In genomic region chr9:33446507-33447403, GRCh38 we compare ENCODE assay signal across 8 cellular contexts. TPM values are rescaled to one million over a fixed set of nuclear protein-coding genes. Genes with fewer than 3 reads are reported as not detected.
A peak's percentile ranks its signal among the peaks of the same experiment; 100 is the strongest.
DNase-seq lines count a peak whose midpoint lies in the region; ATAC-seq, FAIRE-seq and TF ChIP-seq lines count a peak whose summit lies in the region.

No MANE protein-coding gene starts in this region.

- H3K79me1 ChIP-seq in H1 (ENCODE audit: low read depth, low read length): no peaks in the 10 kb centered on the region

- TF ChIP-seq EP300 in H1 (IDR thresholded peaks at IDR 0.05; ENCODE audit: borderline replicate concordance in 1 of 2, low read depth in 2 of 2, low read length in 2 of 2): no peak

- peaks cover 51% of the 10 kb centered on the region for H3K4me1 Mint-ChIP-seq in activated CD4-positive, alpha-beta T cell treated with anti-CD3 and anti-CD28 coated beads, Interleukin-2, amount 10 ng/mL, durations not matched to agents 24 days and 14 days
- H3K4me1 Mint-ChIP-seq in stimulated activated naive CD8-positive, alpha-beta T cell treated with anti-CD3 and anti-CD28 coated beads, Interleukin-15, amount 100 ng/mL, for 72 hours: peaks cover 55% of the 10 kb centered on the region

- H3K4me3 ChIP-seq in H7 (ENCODE audit: insufficient read depth, low read depth, low read length) (peak overlapping the region; percentile 57), H1 (ENCODE audit: extremely low read depth in 1 of 4, insufficient read depth in 2 of 4, low read depth in 3 of 4, low read length in 4 of 4) (peak overlapping the region; percentile 46 to 67 (median 57))

- peaks cover 10% of the 10 kb centered on the region; the same call in 1 of the 2 replicates for H3K23me2 ChIP-seq in H1 (ENCODE audit: low read depth, low read length)

- CTCF ChIA-PET in H1 (lab: Charles Lee; ENCODE audit: partially characterized antibody): interaction anchor here (1.0 to 21.6 kb wide), 11 partner anchors 9 to 142 kb away, joined by 3 to 358 read pairs (median 6); partner anchors contain the start of genes AQP7 and NOL6

- H2BK15ac ChIP-seq in H1 (ENCODE audit: low read length): peak overlapping the region; percentile 81; the same call in 1 of the 2 replicates

- no peak overlapping the region for H4K5ac ChIP-seq in H1 (ENCODE audit: insufficient read length, low read depth, low read length)

- no peak for TF ChIP-seq RAD21 in H1 (IDR thresholded peaks at IDR 0.05 in 1 of 2, conservative IDR thresholded peaks at IDR 0.05 in 1 of 2; ENCODE audit: low read depth in 2 of 2, low read length in 2 of 2)

- H2AK5ac ChIP-seq in H1 (ENCODE audit: low read depth, low read length): peak overlapping the region; percentile 65

- H3K18ac ChIP-seq in H1 (ENCODE audit: extremely low read depth, low read length): peak overlapping the region; percentile 48; the same call in 1 of the 2 replicates

- no peak for FAIRE-seq in H1 (lab: Jason Lieb, UNC)

- peaks cover 17% of the 10 kb centered on the region for H3K36me3 Mint-ChIP-seq in activated CD4-positive, alpha-beta T cell treated with anti-CD3 and anti-CD28 coated beads, Interleukin-2, amount 10 ng/mL, durations not matched to agents 24 days and 14 days (ENCODE audit: low read depth)

- H3K27ac ChIP-seq in H1 (ENCODE audit: low read depth, low read length): no peak overlapping the region

- H3K79me2 ChIP-seq in H1 (ENCODE audit: control insufficient read depth in 1 of 2, insufficient read depth in 2 of 2, low read length in 2 of 2): no peaks in the 10 kb centered on the region

- no peak overlapping the region for H3K23ac ChIP-seq in H1 (ENCODE audit: insufficient read length)

- H3K4me3 Mint-ChIP-seq in activated CD4-positive, alpha-beta T cell treated with anti-CD3 and anti-CD28 coated beads, Interleukin-2, amount 10 ng/mL, durations not matched to agents 24 days and 14 days: peak overlapping the region; percentile 86
- peak overlapping the region; percentile 90 to 95 for H3K4me3 Mint-ChIP-seq in stimulated activated naive CD8-positive, alpha-beta T cell treated with anti-CD3 and anti-CD28 coated beads, Interleukin-15, amount 100 ng/mL, for 72 hours

- TF ChIP-seq POLR2A in H1 (IDR thresholded peaks at IDR 0.05; ENCODE audit: control extremely low read depth in 1 of 2, low read depth in 2 of 2, low read length in 2 of 2): no peak

- no peaks in the 10 kb centered on the region for H3K27me3 Mint-ChIP-seq in activated CD4-positive, alpha-beta T cell treated with anti-CD3 and anti-CD28 coated beads, Interleukin-2, amount 10 ng/mL, durations not matched to agents 24 days and 14 days
- H3K27me3 Mint-ChIP-seq in stimulated activated naive CD8-positive, alpha-beta T cell treated with anti-CD3 and anti-CD28 coated beads, Interleukin-15, amount 100 ng/mL, for 72 hours: no peaks in the 10 kb centered on the region

- H2BK20ac ChIP-seq in H1 (ENCODE audit: low read length): no peak overlapping the region

- H2BK12ac ChIP-seq in H1 (ENCODE audit: low read depth, low read length): peak overlapping the region; percentile 68; the same call in 1 of the 2 replicates

- TF ChIP-seq CTCF in GM10266 (IDR thresholded peaks at IDR 0.05; ENCODE audit: control insufficient read depth, insufficient read depth, low read depth, missing control alignments): no peak
- TF ChIP-seq CTCF in H1 (IDR thresholded peaks at IDR 0.05; ENCODE audit: control extremely low read depth in 1 of 3, insufficient read depth in 1 of 3, low read depth in 1 of 3, low read length in 3 of 3): no peak

- no peaks in the 10 kb centered on the region for H3K9me3 ChIP-seq in H1 (ENCODE audit: insufficient read depth in 2 of 2, low read depth in 1 of 2, low read length in 1 of 2)

- no peak overlapping the region for H3K56ac ChIP-seq in H1 (replicated peaks; ENCODE audit: insufficient read length, low read depth, low read length)

- peak overlapping the region; percentile 91 for H3K27ac Mint-ChIP-seq in activated CD4-positive, alpha-beta T cell treated with anti-CD3 and anti-CD28 coated beads, Interleukin-2, amount 10 ng/mL, durations not matched to agents 24 days and 14 days
- H3K27ac Mint-ChIP-seq in stimulated activated naive CD8-positive, alpha-beta T cell treated with anti-CD3 and anti-CD28 coated beads, Interleukin-15, amount 100 ng/mL, for 72 hours: peak overlapping the region; percentile 93 to 97

- H3K4me2 ChIP-seq in H1 (ENCODE audit: insufficient read depth in 1 of 2, low read depth in 2 of 2, low read length in 2 of 2): peak overlapping the region; percentile 62 to 83

- H4K8ac ChIP-seq in H1 (ENCODE audit: extremely low read depth, insufficient read depth, low read length): no peak overlapping the region; the same call in 1 of the 2 replicates

- no peak overlapping the region for H3K4ac ChIP-seq in H1 (replicated peaks; ENCODE audit: insufficient read length, low read depth, low read length)

- H3K9ac ChIP-seq in H1 (replicated peaks in 1 of 4; ENCODE audit: extremely low read depth in 1 of 4, low read depth in 3 of 4, low read length in 3 of 4): no peak overlapping the region

- H3K14ac ChIP-seq in H1 (ENCODE audit: insufficient read length): no peak overlapping the region

- H4K20me1 ChIP-seq in H1 (replicated peaks in 1 of 2; ENCODE audit: control insufficient read depth in 1 of 2, insufficient read depth in 2 of 2, low read length in 2 of 2): no peaks in the 10 kb centered on the region

- H2BK120ac ChIP-seq in H1 (replicated peaks; ENCODE audit: low read depth, low read length): no peak overlapping the region

- ATAC-seq in stimulated activated naive CD8-positive, alpha-beta T cell treated with anti-CD3 and anti-CD28 coated beads, Interleukin-15, amount 100 ng/mL, for 72 hours: peak; percentile 91

- H2AFZ ChIP-seq in H1 (ENCODE audit: low read length): peak overlapping the region; percentile 43; the same call in 1 of the 2 replicates

- H4K91ac ChIP-seq in H1 (replicated peaks; ENCODE audit: insufficient read length, low read length): no peak overlapping the region

- H3K4me1 ChIP-seq in H1 (replicated peaks in 1 of 4; ENCODE audit: control insufficient read depth in 3 of 4, insufficient read depth in 4 of 4, low read length in 3 of 4): peaks cover 0 to 33% (median 16%) of the 10 kb centered on the region in 4 experiments; a peak in 5 of 7 replicates

- H2BK5ac ChIP-seq in H1 (ENCODE audit: low read depth, low read length): no peak overlapping the region; the same call in 1 of the 2 replicates

- 41% methylated on average over 21 of the region's 21 CpGs; no CpG with 5 or more reads in 1 of the 2 experiments for WGBS in H1 (ENCODE audit: extremely low coverage in 1 of 2, insufficient coverage in 1 of 2, insufficient read length in 1 of 2, insufficient replicate concordance in 2 of 2, low coverage in 1 of 2, low lambda C conversion rate in 2 of 2, missing lambda C conversion rate in 1 of 2), 2 experiments

- H3K9me3 Mint-ChIP-seq in activated CD4-positive, alpha-beta T cell treated with anti-CD3 and anti-CD28 coated beads, Interleukin-2, amount 10 ng/mL, durations not matched to agents 24 days and 14 days: no peaks in the 10 kb centered on the region
- no peaks in the 10 kb centered on the region for H3K9me3 Mint-ChIP-seq in stimulated activated naive CD8-positive, alpha-beta T cell treated with anti-CD3 and anti-CD28 coated beads, Interleukin-15, amount 100 ng/mL, for 72 hours

- intact Hi-C loops in activated CD4-positive, alpha-beta T cell treated with anti-CD3 and anti-CD28 coated beads, Interleukin-2, amount 10 ng/mL, durations not matched to agents 24 days and 14 days (cut with micrococcal nuclease): loop anchor here (1.0 to 5.0 kb wide), 8 partner anchors 26 to 602 kb away; partner anchors contain the start of genes AQP7, B4GALT1, BAG1 and NFX1

- H3K36me3 ChIP-seq in H7 (replicated peaks; ENCODE audit: control insufficient read depth, insufficient read depth, low read length): no peaks in the 10 kb centered on the region
- H3K36me3 ChIP-seq in H1 (ENCODE audit: control insufficient read depth in 2 of 4, insufficient read depth in 4 of 4, low read length in 3 of 4): no peaks in the 10 kb centered on the region

- POLR2A ChIA-PET in H1 (lab: Charles Lee; ENCODE audit: partially characterized antibody): interaction anchor here (1.2 to 1.9 kb wide), 5 partner anchors 12 to 73 kb away, joined by 3 to 6 read pairs (median 5); no protein-coding TSS in a partner anchor

- H3K27me3 ChIP-seq in H7 (ENCODE audit: control insufficient read depth, insufficient read depth, low read length) (peaks cover 17% of the 10 kb centered on the region), H1 (replicated peaks in 1 of 4; ENCODE audit: control insufficient read depth in 3 of 4, extremely low read depth in 1 of 4, insufficient read depth in 3 of 4, low read length in 3 of 4) (peaks cover 0 to 23% (median 12%) of the 10 kb centered on the region in 4 experiments; a peak in 5 of 7 replicates)

- DNase-seq in GM10266 (ENCODE audit: extremely low spot score) (peak; percentile 70), H7 (no peak), LoVo (ENCODE audit: low spot score) (peak; percentile 44), H1 (ENCODE audit: low read depth in 1 of 2, low spot score in 2 of 2) (no peak), myocyte (ENCODE audit: low read depth) (peak; percentile 97), NCI-H774 (lab: John Stamatoyannopoulos, UW) (no peak)
- peak; percentile 86 for DNase-seq in activated CD4-positive, alpha-beta T cell treated with anti-CD3 and anti-CD28 coated beads, Interleukin-2, amount 10 ng/mL, durations not matched to agents 24 days and 14 days
- DNase-seq in stimulated activated naive CD8-positive, alpha-beta T cell treated with anti-CD3 and anti-CD28 coated beads, Interleukin-15, amount 100 ng/mL, for 72 hours: peak; percentile 66 to 84

RNA-seq across cellular contexts. Expression of gene AQP3, which starts 0.6 kb away (rescaled TPM):
- total RNA-seq in H7 (2014; rRNA removed; shearing (Covaris generic)): 0.18 and 2.6 TPM in 2 replicates
- 3.2 and 4.1 TPM in 2 replicates for total RNA-seq in activated CD4-positive, alpha-beta T cell treated with anti-CD3 and anti-CD28 coated beads, Interleukin-2, amount 10 ng/mL, durations not matched to agents 24 days and 14 days
- 2.6 and 3.0 TPM in 2 replicates for total RNA-seq in H1 (2021; fragmentation: NEBNext Ultra II Directional; extraction: Animal tissue kit (Norgen Biotek cat#: 25700))
- 6.4 and 7.6 TPM in 2 replicates for polyA plus RNA-seq in H1 (2011; rRNA removed)
- 4.0 TPM for polyA plus RNA-seq in H1 (2011; cell fraction: cytosol; rRNA removed)
- polyA plus RNA-seq in H1 (2011; cell fraction: nucleus; rRNA removed): 7.0 TPM
- 1.9 to 3.7 TPM (median 3.0 TPM) in 4 replicates for polyA plus RNA-seq in H1 (2012, experiment 1 of 2)
- polyA plus RNA-seq in H1 (2012, experiment 2 of 2): 2.9 TPM
- polyA plus RNA-seq in H1 (2013, experiment 1 of 2): 4.4 TPM
- polyA plus RNA-seq in H1 (2013, experiment 2 of 2): 4.8 TPM
- 1.7 and 3.2 TPM in 2 replicates for polyA minus RNA-seq in H1 (2011; rRNA and poly(A)+ RNA removed)
- polyA minus RNA-seq in H1 (2011; cell fraction: cytosol; rRNA and poly(A)+ RNA removed): 2.7 TPM
- polyA minus RNA-seq in H1 (2011; cell fraction: nucleus; rRNA and poly(A)+ RNA removed): 4.3 TPM
- 89.2 and 113 TPM in 2 replicates for total RNA-seq in myocyte
- 19.0 TPM for polyA plus RNA-seq in myocyte (2012)

RNA-seq across cellular contexts. Expression of gene NOL6, which starts 27.0 kb away (rescaled TPM):
- total RNA-seq in H7 (2014; rRNA removed; shearing (Covaris generic)): 53.9 and 59.7 TPM in 2 replicates
- 86.7 and 86.8 TPM in 2 replicates for total RNA-seq in activated CD4-positive, alpha-beta T cell treated with anti-CD3 and anti-CD28 coated beads, Interleukin-2, amount 10 ng/mL, durations not matched to agents 24 days and 14 days
- 55.0 and 57.9 TPM in 2 replicates for total RNA-seq in H1 (2021; fragmentation: NEBNext Ultra II Directional; extraction: Animal tissue kit (Norgen Biotek cat#: 25700))
- polyA plus RNA-seq in H1 (2011; rRNA removed): 44.0 and 50.5 TPM in 2 replicates
- polyA plus RNA-seq in H1 (2011; cell fraction: cytosol; rRNA removed): 35.5 TPM
- polyA plus RNA-seq in H1 (2011; cell fraction: nucleus; rRNA removed): 96.6 TPM
- 44.3 to 55.6 TPM (median 49.2 TPM) in 4 replicates for polyA plus RNA-seq in H1 (2012, experiment 1 of 2)
- polyA plus RNA-seq in H1 (2012, experiment 2 of 2): 61.6 TPM
- 31.4 TPM for polyA plus RNA-seq in H1 (2013, experiment 1 of 2)
- 28.6 TPM for polyA plus RNA-seq in H1 (2013, experiment 2 of 2)
- 65.7 and 66.4 TPM in 2 replicates for polyA minus RNA-seq in H1 (2011; rRNA and poly(A)+ RNA removed)
- 25.9 TPM for polyA minus RNA-seq in H1 (2011; cell fraction: cytosol; rRNA and poly(A)+ RNA removed)
- 50.5 TPM for polyA minus RNA-seq in H1 (2011; cell fraction: nucleus; rRNA and poly(A)+ RNA removed)
- 32.3 and 33.5 TPM in 2 replicates for total RNA-seq in myocyte
- polyA plus RNA-seq in myocyte (2012): 29.2 TPM

RNA-seq across cellular contexts. Expression of gene AQP7, which starts 44.4 kb away (rescaled TPM):
- total RNA-seq in H7 (2014; rRNA removed; shearing (Covaris generic)): not detected in 2 replicates
- not detected in 2 replicates for total RNA-seq in activated CD4-positive, alpha-beta T cell treated with anti-CD3 and anti-CD28 coated beads, Interleukin-2, amount 10 ng/mL, durations not matched to agents 24 days and 14 days
- not detected in 2 replicates for total RNA-seq in H1 (2021; fragmentation: NEBNext Ultra II Directional; extraction: Animal tissue kit (Norgen Biotek cat#: 25700))
- polyA plus RNA-seq in H1 (2011; rRNA removed): 0.38 TPM in 1 of 2 replicates, not detected in the other
- 0.25 TPM for polyA plus RNA-seq in H1 (2011; cell fraction: cytosol; rRNA removed)
- polyA plus RNA-seq in H1 (2011; cell fraction: nucleus; rRNA removed): 0.54 TPM
- polyA plus RNA-seq in H1 (2012, experiment 1 of 2): 0.11 to 0.27 TPM (median 0.25 TPM) in 4 replicates
- polyA plus RNA-seq in H1 (2012, experiment 2 of 2): not detected
- polyA plus RNA-seq in H1 (2013, experiment 1 of 2): 0.02 TPM
- not detected for polyA plus RNA-seq in H1 (2013, experiment 2 of 2)
- polyA minus RNA-seq in H1 (2011; rRNA and poly(A)+ RNA removed): not detected in 2 replicates
- not detected for polyA minus RNA-seq in H1 (2011; cell fraction: cytosol; rRNA and poly(A)+ RNA removed)
- polyA minus RNA-seq in H1 (2011; cell fraction: nucleus; rRNA and poly(A)+ RNA removed): not detected
- 0.10 and 0.48 TPM in 2 replicates for total RNA-seq in myocyte
- 0.35 TPM for polyA plus RNA-seq in myocyte (2012)

Comparison
In these comparisons a context has a peak if more than half of its experiments do, and no peak if none do; other contexts are left out.
1. DNase-seq: peak in GM10266 (single experiment), LoVo (single experiment), activated CD4-positive, alpha-beta T cell treated with anti-CD3 and anti-CD28 coated beads, Interleukin-2, amount 10 ng/mL, durations not matched to agents 24 days and 14 days (single experiment), myocyte (single experiment) and stimulated activated naive CD8-positive, alpha-beta T cell treated with anti-CD3 and anti-CD28 coated beads, Interleukin-15, amount 100 ng/mL, for 72 hours (2 of 2); none in H7 (single experiment), H1 (0 of 2) and NCI-H774 (single experiment).
2. RNA of gene AQP3, which starts 0.6 kb away (total RNA-seq): 89.2 to 113 TPM in myocyte; 3.2 to 4.1 TPM in activated CD4-positive, alpha-beta T cell treated with anti-CD3 and anti-CD28 coated beads, Interleukin-2, amount 10 ng/mL, durations not matched to agents 24 days and 14 days, 0.18 to 2.6 TPM in H7 and 2.6 to 3.0 TPM in H1; every median in the first group is over 10 times any median in the second.